ENCODE assay signal across 8 cellular contexts in the genomic region with DNA sequence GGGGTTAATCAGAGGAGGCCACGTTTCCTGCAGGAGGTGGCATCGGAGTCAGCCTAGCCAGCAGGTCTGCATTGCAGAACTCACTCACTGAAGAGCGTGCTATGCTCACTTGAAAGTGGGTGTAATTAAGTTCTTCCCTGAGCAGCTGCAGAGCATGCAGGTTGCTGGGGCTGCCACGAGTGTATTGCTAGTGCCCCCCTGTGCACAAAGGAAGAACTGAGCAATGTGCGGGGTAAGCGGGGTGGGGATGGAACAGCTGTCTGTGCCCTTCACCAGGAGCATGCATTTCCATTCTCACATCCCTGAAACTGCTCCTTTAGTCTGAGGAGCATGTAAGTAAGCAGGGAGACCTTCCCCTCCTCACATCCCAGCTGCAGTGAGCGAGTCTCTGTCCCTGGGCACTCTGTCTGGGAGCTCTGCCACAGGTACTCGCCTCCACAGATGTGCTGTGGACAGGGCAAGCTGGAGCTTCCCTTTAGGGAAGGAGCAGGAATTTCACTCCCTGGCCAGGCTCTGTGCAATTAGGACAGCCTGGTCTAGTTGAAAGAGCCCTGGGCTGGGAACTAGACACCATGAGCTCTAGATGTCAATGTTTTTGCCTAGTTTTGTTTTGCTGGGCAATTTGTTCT.
DNase-seq lines count a peak whose midpoint lies in the region; ATAC-seq, FAIRE-seq and TF ChIP-seq lines count a peak whose summit lies in the region.

No MANE protein-coding gene starts in this region.

- TF ChIP-seq CTCF in choroid plexus epithelial cell (conservative IDR thresholded peaks at IDR 0.05; ENCODE audit: low read depth, low read length) = peak; percentile 77
- peak; percentile 64 for TF ChIP-seq CTCF in neural crest cell (conservative IDR thresholded peaks at IDR 0.05)
- no peak for TF ChIP-seq CTCF in suprapubic skin (IDR thresholded peaks at IDR 0.05)

- ATAC-seq in GM18867 (IDR thresholded peaks at IDR 0.05; ENCODE audit: unreplicated experiment) = peak; percentile 99
- peak; percentile 68 for ATAC-seq in HG03135 (IDR thresholded peaks at IDR 0.05; ENCODE audit: unreplicated experiment)

- no peak for TF ChIP-seq EP300 in suprapubic skin (IDR thresholded peaks at IDR 0.05)

- in situ Hi-C loops in ACHN (cut with HindIII; ENCODE audit: low pct_ligation_motif_present, low pct_unique_long_range_greater_than_20kb, low sequenced_read_pairs) = no loop called here

- H3K9me3 Mint-ChIP-seq in neural crest cell = no peaks in the 10 kb centered on the region

- no peak overlapping the region for H3K27ac ChIP-seq in suprapubic skin

- H3K27ac Mint-ChIP-seq in neural crest cell (ENCODE audit: unreplicated experiment) = no peak overlapping the region

- DNase-seq in ACHN (peak; percentile 1), NCI-H524 treated with DMSO at 0.1 percent for 48 hours (lab: John Stamatoyannopoulos, UW) (peak; percentile 62), choroid plexus epithelial cell (ENCODE audit: low read depth) (peak; percentile 72), neural crest cell (ENCODE audit: low read depth, low spot score) (peak; percentile 40), HTR-8/SVneo (ENCODE audit: insufficient read length, low spot score) (no peak), suprapubic skin (ENCODE audit: low spot score in 2 of 2) (no peak)

- H3K4me3 Mint-ChIP-seq in neural crest cell = no peak overlapping the region

- H3K4me1 ChIP-seq in suprapubic skin = no peaks in the 10 kb centered on the region

- H3K36me3 Mint-ChIP-seq in neural crest cell (ENCODE audit: low read depth) = no peaks in the 10 kb centered on the region

- H3K4me1 Mint-ChIP-seq in neural crest cell = peaks cover 5% of the 10 kb centered on the region

- no peak for TF ChIP-seq POLR2A in suprapubic skin (IDR thresholded peaks at IDR 0.05)

- no peak for FAIRE-seq in HTR-8/SVneo (lab: Jason Lieb, UNC)

- H3K27me3 ChIP-seq in suprapubic skin = no peaks in the 10 kb centered on the region

- H3K4me3 ChIP-seq in choroid plexus epithelial cell (ENCODE audit: low read depth, low read length) (no peak overlapping the region), suprapubic skin (no peak overlapping the region)

- no peaks in the 10 kb centered on the region for H3K36me3 ChIP-seq in suprapubic skin

- peaks cover 24% of the 10 kb centered on the region for H3K27me3 Mint-ChIP-seq in neural crest cell (ENCODE audit: low read depth)

- WGBS in suprapubic skin = 18% methylated on average over 8 of the region's 8 CpGs

- H3K9me3 ChIP-seq in suprapubic skin = no peaks in the 10 kb centered on the region

Comparison
In these comparisons a context has a peak if more than half of its experiments do, and no peak if none do; other contexts are left out.
1. DNase-seq: peak in ACHN (single experiment), NCI-H524 treated with DMSO at 0.1 percent for 48 hours (single experiment), choroid plexus epithelial cell (single experiment) and neural crest cell (single experiment); none in HTR-8/SVneo (single experiment) and suprapubic skin (0 of 2).
2. CTCF ChIP-seq: peak in choroid plexus epithelial cell (single experiment) and neural crest cell (single experiment); none in suprapubic skin (0 of 2).